In genomic region chr10:71598673-71599072, GRCh38 we compare ENCODE assay signal across 11 cellular contexts.
DNase-seq lines count a peak whose midpoint lies in the region; ATAC-seq and TF ChIP-seq lines count a peak whose summit lies in the region.
"Had no signal": no experiment of that assay in that cellular context is flagged by ENCODE, and none has a peak within 500 bp of the region (broad histone marks: within the 10 kb centered on the region; RNA-seq: fewer than 3 reads in every experiment).

No MANE protein-coding gene starts in this region.

- H3K27ac Mint-ChIP-seq in naive thymus-derived CD8-positive, alpha-beta T cell, result no peak overlapping the region

- H3K9me3 Mint-ChIP-seq in naive thymus-derived CD8-positive, alpha-beta T cell, result no peaks in the 10 kb centered on the region
- H3K9me3 Mint-ChIP-seq: stimulated activated naive CD8-positive, alpha-beta T cell treated with anti-CD3 and anti-CD28 coated beads, Interleukin-15, Interleukin-2, amounts not matched to agents 100 ng/mL and 50 ng/mL, for 24 hours had no signal

- H3K4me3 ChIP-seq in ascending aorta (no peak overlapping the region), sigmoid colon (no peak overlapping the region)

- H3K4me1 ChIP-seq in ascending aorta, result no peaks in the 10 kb centered on the region
- H3K4me1 ChIP-seq in sigmoid colon, result peaks cover 0 to 14% (median 10%) of the 10 kb centered on the region in 4 donors

- H3K27ac ChIP-seq in ascending aorta, result peak overlapping the region; percentile 63 to 64
- peak overlapping the region; percentile 48 to 73 (median 67) for H3K27ac ChIP-seq in sigmoid colon

- peaks cover 0 to 3% (median 0%) of the 10 kb centered on the region in 4 donors for H3K4me1 Mint-ChIP-seq in naive thymus-derived CD8-positive, alpha-beta T cell

- DNase-seq in CD1c-positive myeloid dendritic cell (ENCODE audit: extremely low spot score) (peak; percentile 83), ascending aorta (ENCODE audit: low spot score in 2 of 2) (peak; percentile 43 to 86), hippocampal formation (lab: John Stamatoyannopoulos, UW) (peak; percentile 69 to 84), sigmoid colon (peak; percentile 93), D341Med (ENCODE audit: low spot score) (no peak)
- DNase-seq in activated CD4-positive, alpha-beta T cell treated with anti-CD3 and anti-CD28 coated beads for 48 hours, result no peak
- no peak for DNase-seq in naive thymus-derived CD8-positive, alpha-beta T cell
- DNase-seq: activated CD4-positive, alpha-beta T cell treated with anti-CD3 and anti-CD28 coated beads, Interleukin-2, amount 50 U/mL, for 4 hours; GOT3 had no signal

- H3K36me3 ChIP-seq in ascending aorta, result no peaks in the 10 kb centered on the region
- H3K36me3 ChIP-seq in sigmoid colon, result no peaks in the 10 kb centered on the region

- H3K9me3 ChIP-seq in ascending aorta, result no peaks in the 10 kb centered on the region
- no peaks in the 10 kb centered on the region for H3K9me3 ChIP-seq in sigmoid colon

- no peak overlapping the region for H3K4me3 Mint-ChIP-seq in naive thymus-derived CD8-positive, alpha-beta T cell
- H3K4me3 Mint-ChIP-seq: stimulated activated naive CD8-positive, alpha-beta T cell treated with anti-CD3 and anti-CD28 coated beads, Interleukin-15, Interleukin-2, amounts not matched to agents 100 ng/mL and 50 ng/mL, for 24 hours had no signal

- TF ChIP-seq POLR2A in sigmoid colon (IDR thresholded peaks at IDR 0.05), result no peak

- H3K27me3 Mint-ChIP-seq in naive thymus-derived CD8-positive, alpha-beta T cell, result no peaks in the 10 kb centered on the region
- H3K27me3 Mint-ChIP-seq: stimulated activated naive CD8-positive, alpha-beta T cell treated with anti-CD3 and anti-CD28 coated beads, Interleukin-15, Interleukin-2, amounts not matched to agents 100 ng/mL and 50 ng/mL, for 24 hours had no signal

- POLR2A ChIA-PET in naive thymus-derived CD8-positive, alpha-beta T cell (lab: Charles Lee), result no interaction called here

- no peaks in the 10 kb centered on the region for H3K27me3 ChIP-seq in ascending aorta
- H3K27me3 ChIP-seq in sigmoid colon, result no peaks in the 10 kb centered on the region

- H3K36me3 Mint-ChIP-seq in naive thymus-derived CD8-positive, alpha-beta T cell, result no peaks in the 10 kb centered on the region

- intact Hi-C loops in ascending aorta (cut with DNase I) (no loop called here), sigmoid colon (cut with DNase I) (loop anchor here (10.0 kb wide), 1 partner anchor 176 kb away; the partner anchor contains the start of gene VSIR)

- 59 to 79% methylated on average over 8 of the region's 8 CpGs for WGBS in sigmoid colon, 2 donors

- no peak for TF ChIP-seq EP300 in sigmoid colon (IDR thresholded peaks at IDR 0.05)

- TF ChIP-seq CTCF in ascending aorta (IDR thresholded peaks at IDR 0.05) (no peak), sigmoid colon (IDR thresholded peaks at IDR 0.05) (no peak)

- no peak for ATAC-seq in esophagus mucosa
- ATAC-seq in naive thymus-derived CD8-positive, alpha-beta T cell, result no peak

Comparison
In these comparisons a context has a peak if more than half of its experiments do, and no peak if none do; other contexts are left out.
1. DNase-seq: peak in CD1c-positive myeloid dendritic cell (single experiment), ascending aorta (2 of 2), hippocampal formation (2 of 2) and sigmoid colon (single experiment); none in activated CD4-positive, alpha-beta T cell treated with anti-CD3 and anti-CD28 coated beads for 48 hours (single experiment), D341Med (single experiment) and naive thymus-derived CD8-positive, alpha-beta T cell (0 of 10).